Comparison of ENCODE assay signal across 33 cellular contexts in the genomic region with DNA sequence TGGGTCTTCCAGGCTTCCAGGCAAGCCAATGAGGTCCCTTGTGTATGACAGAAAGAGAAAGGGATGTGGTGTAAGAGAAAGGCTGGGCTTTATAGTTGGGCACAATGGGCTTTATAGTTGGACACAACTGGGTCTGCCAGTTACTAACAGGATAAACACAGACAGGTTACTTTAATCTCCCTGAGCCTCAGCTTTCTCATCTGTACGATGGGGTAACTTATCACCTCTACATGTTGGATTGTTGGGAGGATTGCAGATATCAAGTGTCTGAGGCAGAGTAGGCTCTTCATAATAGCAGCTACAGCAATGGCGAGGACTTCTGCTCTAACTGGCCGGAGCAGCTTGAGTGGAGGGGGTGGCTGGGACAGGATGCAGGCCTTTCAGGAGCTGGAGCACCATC. TPM values are rescaled to one million over a fixed set of nuclear protein-coding genes. Genes with fewer than 3 reads are reported as not detected.
"Had no signal": no experiment of that assay in that cellular context is flagged by ENCODE, and none has a peak within 500 bp of the region (broad histone marks: within the 10 kb centered on the region; RNA-seq: fewer than 3 reads in every experiment).

No MANE protein-coding gene starts in this region.

- H3K4me1 ChIP-seq: ascending aorta had no signal

- DNase-seq: activated B cell treated with CpG ODN at 0.5 μM for 24 hours; activated CD4-positive, alpha-beta memory T cell treated with anti-CD3 and anti-CD28 coated beads, Interleukin-2, amount 10 ng/mL, durations not matched to agents 7 days and 5 days; activated CD4-positive, alpha-beta T cell treated with anti-CD3 and anti-CD28 coated beads for 4 hours; activated CD4-positive, alpha-beta T cell treated with anti-CD3 and anti-CD28 coated beads, Interleukin-2, amount 10 ng/mL, durations not matched to agents 7 days and 5 days; activated CD4-positive, alpha-beta T cell treated with anti-CD3 and anti-CD28 coated beads, Interleukin-2, amount 50 U/mL, for 48 hours; activated CD4-positive, CD25-positive, alpha-beta regulatory T cell treated with anti-CD3 and anti-CD28 coated beads, Interleukin-2, amount 50 U/mL, for 72 hours; activated CD8-positive, alpha-beta memory T cell treated with anti-CD3 and anti-CD28 coated beads for 24 hours; activated CD8-positive, alpha-beta memory T cell treated with anti-CD3 and anti-CD28 coated beads, Interleukin-2, amount 10 ng/mL, durations not matched to agents 7 days and 5 days; activated CD8-positive, alpha-beta memory T cell treated with anti-CD3 and anti-CD28 coated beads, Interleukin-2, amount 50 U/mL, for 48 hours; activated CD8-positive, alpha-beta T cell treated with anti-CD3 and anti-CD28 coated beads, Interleukin-2, amount 10 ng/mL, durations not matched to agents 7 days and 5 days; activated effector memory CD4-positive, alpha-beta T cell treated with Interleukin-2 at 50 U/mL for 16 hours; activated gamma-delta T cell; activated naive CD4-positive, alpha-beta T cell treated with anti-CD3 and anti-CD28 coated beads, Interleukin-2, amount 10 ng/mL, durations not matched to agents 7 days and 5 days; activated naive CD4-positive, alpha-beta T cell treated with Interleukin-2 at 50 U/mL for 16 hours; activated naive CD8-positive, alpha-beta T cell treated with anti-CD3 and anti-CD28 coated beads, Interleukin-2, amount 10 ng/mL, durations not matched to agents 7 days and 5 days; activated naive CD8-positive, alpha-beta T cell treated with anti-CD3 and anti-CD28 coated beads, Interleukin-2, amount 50 U/mL, for 24 hours; activated T-cell treated with anti-CD3 and anti-CD28 coated beads, Interleukin-2, amount 50 U/mL, for 24 hours; activated T-cell treated with anti-CD3 and anti-CD28 coated beads, Interleukin-2, amount 50 U/mL, for 48 hours; anterior cingulate cortex; central memory CD4-positive, alpha-beta T cell; T-helper 1 cell; T-helper 2 cell; T-helper 9 cell had no signal

- FAIRE-seq: TTC549 had no signal

- H3K4me1 Mint-ChIP-seq: activated B cell treated with CpG ODN at 0.5 μM for 24 hours; activated CD4-positive, alpha-beta memory T cell treated with anti-CD3 and anti-CD28 coated beads, Interleukin-2, amount 10 ng/mL, durations not matched to agents 7 days and 5 days; activated CD4-positive, alpha-beta T cell treated with anti-CD3 and anti-CD28 coated beads, Interleukin-2, amount 10 ng/mL, durations not matched to agents 7 days and 5 days; activated CD8-positive, alpha-beta memory T cell treated with anti-CD3 and anti-CD28 coated beads, Interleukin-2, amount 10 ng/mL, durations not matched to agents 7 days and 5 days; activated naive CD4-positive, alpha-beta T cell treated with anti-CD3 and anti-CD28 coated beads, Interleukin-2, amount 10 ng/mL, durations not matched to agents 7 days and 5 days; activated naive CD4-positive, alpha-beta T cell treated with anti-CD3 and anti-CD28 coated beads, Interleukin-2, amount 50 U/mL, for 24 hours; activated naive CD8-positive, alpha-beta T cell treated with anti-CD3 and anti-CD28 coated beads, Interleukin-2, amount 50 U/mL, for 24 hours had no signal

- ATAC-seq: activated CD8-positive, alpha-beta memory T cell treated with anti-CD3 and anti-CD28 coated beads, Interleukin-2, amount 10 ng/mL, durations not matched to agents 7 days and 5 days; activated CD8-positive, alpha-beta T cell treated with anti-CD3 and anti-CD28 coated beads, Interleukin-2, amount 10 ng/mL, durations not matched to agents 7 days and 5 days; activated naive CD8-positive, alpha-beta T cell treated with anti-CD3 and anti-CD28 coated beads, Interleukin-2, amount 50 U/mL, for 24 hours had no signal

- H3K27ac ChIP-seq: ascending aorta had no signal

- H3K36me3 Mint-ChIP-seq: activated CD8-positive, alpha-beta memory T cell treated with anti-CD3 and anti-CD28 coated beads, Interleukin-2, amount 10 ng/mL, durations not matched to agents 7 days and 5 days; activated naive CD4-positive, alpha-beta T cell treated with anti-CD3 and anti-CD28 coated beads, Interleukin-2, amount 10 ng/mL, durations not matched to agents 7 days and 5 days; activated naive CD4-positive, alpha-beta T cell treated with anti-CD3 and anti-CD28 coated beads, Interleukin-2, amount 50 U/mL, for 24 hours; activated naive CD8-positive, alpha-beta T cell; activated naive CD8-positive, alpha-beta T cell treated with anti-CD3 and anti-CD28 coated beads, Interleukin-2, amount 10 ng/mL, durations not matched to agents 7 days and 5 days; brain had no signal

- H3K36me3 ChIP-seq: ascending aorta had no signal

- H3K4me3 Mint-ChIP-seq: activated B cell treated with CpG ODN at 0.5 μM for 24 hours; activated CD4-positive, alpha-beta memory T cell treated with anti-CD3 and anti-CD28 coated beads, Interleukin-2, amount 10 ng/mL, durations not matched to agents 7 days and 5 days; activated CD4-positive, alpha-beta T cell treated with anti-CD3 and anti-CD28 coated beads, Interleukin-2, amount 10 ng/mL, durations not matched to agents 7 days and 5 days; activated CD8-positive, alpha-beta memory T cell treated with anti-CD3 and anti-CD28 coated beads, Interleukin-2, amount 10 ng/mL, durations not matched to agents 7 days and 5 days; activated CD8-positive, alpha-beta T cell treated with anti-CD3 and anti-CD28 coated beads, Interleukin-2, amount 10 ng/mL, durations not matched to agents 7 days and 5 days; activated naive CD4-positive, alpha-beta T cell treated with anti-CD3 and anti-CD28 coated beads, Interleukin-2, amount 10 ng/mL, durations not matched to agents 7 days and 5 days; activated naive CD4-positive, alpha-beta T cell treated with anti-CD3 and anti-CD28 coated beads, Interleukin-2, amount 50 U/mL, for 24 hours; activated naive CD8-positive, alpha-beta T cell; activated naive CD8-positive, alpha-beta T cell treated with anti-CD3 and anti-CD28 coated beads, Interleukin-2, amount 10 ng/mL, durations not matched to agents 7 days and 5 days; activated naive CD8-positive, alpha-beta T cell treated with anti-CD3 and anti-CD28 coated beads, Interleukin-2, amount 50 U/mL, for 24 hours; activated T-cell treated with anti-CD3 and anti-CD28 coated beads, Interleukin-2, amount 50 U/mL, for 24 hours; brain; T-helper 1 cell treated with Interleukin-12 subunit alpha and Interleukin-12 subunit beta and Interleukin-4 antibody, amounts not matched to agents 30 μg/mL and 1 μg/mL, for 36 hours; T-helper 2 cell treated with Interferon-gamma antibody and Interleukin-4, amounts not matched to agents 5 μg/mL and 100 μg/mL, for 36 hours had no signal

- H3K9me3 Mint-ChIP-seq: activated CD4-positive, alpha-beta memory T cell treated with anti-CD3 and anti-CD28 coated beads, Interleukin-2, amount 10 ng/mL, durations not matched to agents 7 days and 5 days; activated naive CD4-positive, alpha-beta T cell treated with anti-CD3 and anti-CD28 coated beads, Interleukin-2, amount 10 ng/mL, durations not matched to agents 7 days and 5 days; activated naive CD8-positive, alpha-beta T cell treated with anti-CD3 and anti-CD28 coated beads, Interleukin-2, amount 10 ng/mL, durations not matched to agents 7 days and 5 days; activated naive CD8-positive, alpha-beta T cell treated with anti-CD3 and anti-CD28 coated beads, Interleukin-2, amount 50 U/mL, for 24 hours; activated T-helper 2 cell treated with anti-CD3 and anti-CD28 coated beads, Interferon-gamma antibody, Interleukin-2, Interleukin-4, amounts not matched to agents 10 μg/mL and 5 μg/mL and 100 μg/mL, durations not matched to agents 14 hours and 24 hours and 36 hours; T-helper 1 cell treated with Interleukin-12 subunit alpha and Interleukin-12 subunit beta and Interleukin-4 antibody, amounts not matched to agents 30 μg/mL and 1 μg/mL, for 36 hours; T-helper 2 cell treated with Interferon-gamma antibody and Interleukin-4, amounts not matched to agents 5 μg/mL and 100 μg/mL, for 36 hours had no signal

- H3K27ac Mint-ChIP-seq: activated B cell treated with CpG ODN at 0.5 μM for 24 hours; activated CD4-positive, alpha-beta memory T cell treated with anti-CD3 and anti-CD28 coated beads, Interleukin-2, amount 10 ng/mL, durations not matched to agents 7 days and 5 days; activated CD4-positive, alpha-beta T cell treated with anti-CD3 and anti-CD28 coated beads, Interleukin-2, amount 10 ng/mL, durations not matched to agents 7 days and 5 days; activated CD8-positive, alpha-beta memory T cell treated with anti-CD3 and anti-CD28 coated beads, Interleukin-2, amount 10 ng/mL, durations not matched to agents 7 days and 5 days; activated CD8-positive, alpha-beta T cell treated with anti-CD3 and anti-CD28 coated beads, Interleukin-2, amount 10 ng/mL, durations not matched to agents 7 days and 5 days; activated naive CD4-positive, alpha-beta T cell treated with anti-CD3 and anti-CD28 coated beads, Interleukin-2, amount 10 ng/mL, durations not matched to agents 7 days and 5 days; activated naive CD4-positive, alpha-beta T cell treated with anti-CD3 and anti-CD28 coated beads, Interleukin-2, amount 50 U/mL, for 24 hours; activated naive CD8-positive, alpha-beta T cell; activated naive CD8-positive, alpha-beta T cell treated with anti-CD3 and anti-CD28 coated beads, Interleukin-2, amount 10 ng/mL, durations not matched to agents 7 days and 5 days; activated naive CD8-positive, alpha-beta T cell treated with anti-CD3 and anti-CD28 coated beads, Interleukin-2, amount 50 U/mL, for 24 hours; activated T-cell treated with anti-CD3 and anti-CD28 coated beads, Interleukin-2, amount 50 U/mL, for 24 hours; activated T-helper 2 cell treated with anti-CD3 and anti-CD28 coated beads, Interferon-gamma antibody, Interleukin-2, Interleukin-4, amounts not matched to agents 10 μg/mL and 5 μg/mL and 100 μg/mL, durations not matched to agents 14 hours and 24 hours and 36 hours; brain; T-helper 1 cell treated with Interleukin-12 subunit alpha and Interleukin-12 subunit beta and Interleukin-4 antibody, amounts not matched to agents 30 μg/mL and 1 μg/mL, for 36 hours; T-helper 2 cell treated with Interferon-gamma antibody and Interleukin-4, amounts not matched to agents 5 μg/mL and 100 μg/mL, for 36 hours had no signal

- H3K4me3 ChIP-seq: ascending aorta had no signal

- H3K27me3 ChIP-seq: ascending aorta had no signal

RNA-seq across cellular contexts. Expression of gene KIF12, which starts 23.5 kb away (rescaled TPM):
- total RNA-seq: activated B cell treated with CpG ODN at 0.5 μM for 24 hours; activated CD4-positive, alpha-beta memory T cell treated with anti-CD3 and anti-CD28 coated beads, Interleukin-2, amount 10 ng/mL, durations not matched to agents 7 days and 5 days; activated CD4-positive, alpha-beta T cell treated with anti-CD3 and anti-CD28 coated beads, Interleukin-2, amount 10 ng/mL, durations not matched to agents 7 days and 5 days; activated CD8-positive, alpha-beta memory T cell treated with anti-CD3 and anti-CD28 coated beads, Interleukin-2, amount 10 ng/mL, durations not matched to agents 7 days and 5 days; activated CD8-positive, alpha-beta T cell treated with anti-CD3 and anti-CD28 coated beads, Interleukin-2, amount 10 ng/mL, durations not matched to agents 7 days and 5 days; activated naive CD8-positive, alpha-beta T cell treated with anti-CD3 and anti-CD28 coated beads, Interleukin-2, amount 10 ng/mL, durations not matched to agents 7 days and 5 days; activated T-helper 2 cell treated with anti-CD3 and anti-CD28 coated beads, Interferon-gamma antibody, Interleukin-2, Interleukin-4, amounts not matched to agents 10 μg/mL and 5 μg/mL and 100 μg/mL, durations not matched to agents 14 hours and 24 hours and 36 hours; ascending aorta; cardiac septum had no signal

RNA-seq across cellular contexts. Expression of gene AMBP, which starts 44.5 kb away (rescaled TPM):
- total RNA-seq: activated B cell treated with CpG ODN at 0.5 μM for 24 hours; activated CD4-positive, alpha-beta memory T cell treated with anti-CD3 and anti-CD28 coated beads, Interleukin-2, amount 10 ng/mL, durations not matched to agents 7 days and 5 days; activated CD4-positive, alpha-beta T cell treated with anti-CD3 and anti-CD28 coated beads, Interleukin-2, amount 10 ng/mL, durations not matched to agents 7 days and 5 days; activated CD8-positive, alpha-beta memory T cell treated with anti-CD3 and anti-CD28 coated beads, Interleukin-2, amount 10 ng/mL, durations not matched to agents 7 days and 5 days; activated CD8-positive, alpha-beta T cell treated with anti-CD3 and anti-CD28 coated beads, Interleukin-2, amount 10 ng/mL, durations not matched to agents 7 days and 5 days; activated naive CD8-positive, alpha-beta T cell treated with anti-CD3 and anti-CD28 coated beads, Interleukin-2, amount 10 ng/mL, durations not matched to agents 7 days and 5 days; activated T-helper 2 cell treated with anti-CD3 and anti-CD28 coated beads, Interferon-gamma antibody, Interleukin-2, Interleukin-4, amounts not matched to agents 10 μg/mL and 5 μg/mL and 100 μg/mL, durations not matched to agents 14 hours and 24 hours and 36 hours; cardiac septum; cerebellum had no signal
